Comparison of ENCODE assay signal across 12 cellular contexts in the genomic region with DNA sequence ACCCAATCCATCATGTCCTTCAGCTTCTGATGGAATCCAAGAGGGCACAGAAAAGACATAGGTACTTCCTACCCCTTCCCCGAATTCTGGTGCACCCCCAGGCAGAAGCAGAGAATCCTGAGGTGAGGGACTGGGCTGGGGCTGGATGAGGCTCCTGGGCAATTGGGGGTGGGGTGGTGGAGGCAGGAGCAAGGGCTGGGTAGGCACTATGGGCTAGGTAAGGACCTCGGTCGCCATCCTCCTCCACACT. TPM values are rescaled to one million over a fixed set of nuclear protein-coding genes. Genes with fewer than 3 reads are reported as not detected.
A peak's percentile ranks its signal among the peaks of the same experiment; 100 is the strongest.
DNase-seq lines count a peak whose midpoint lies in the region; ATAC-seq, FAIRE-seq and TF ChIP-seq lines count a peak whose summit lies in the region.
"Had no signal": no experiment of that assay in that cellular context is flagged by ENCODE, and none has a peak within 500 bp of the region (broad histone marks: within the 10 kb centered on the region; RNA-seq: fewer than 3 reads in every experiment).

No MANE protein-coding gene starts in this region.

- H3K36me3 Mint-ChIP-seq in naive thymus-derived CD4-positive, alpha-beta T cell: peaks cover 0 to 17% (median 7%) of the 10 kb centered on the region in 5 donors

- H3K79me2 ChIP-seq in GM12878 (ENCODE audit: control insufficient read depth, insufficient read depth, low read length): no peaks in the 10 kb centered on the region

- H3K36me3 ChIP-seq in BLaER1 (no peaks in the 10 kb centered on the region), GM12878 (ENCODE audit: control insufficient read depth in 2 of 2, insufficient read depth in 2 of 2, low read length in 1 of 2) (peaks cover 9 to 17% of the 10 kb centered on the region in 2 experiments; a peak in 3 of 4 replicates)
- H3K36me3 ChIP-seq in naive thymus-derived CD4-positive, alpha-beta T cell (ENCODE audit: control insufficient read depth in 2 of 3, insufficient read depth in 3 of 3, low read length in 3 of 3): no peaks in the 10 kb centered on the region

- peaks cover 38 to 68% (median 60%) of the 10 kb centered on the region in 7 donors for H3K4me1 Mint-ChIP-seq in naive thymus-derived CD4-positive, alpha-beta T cell

- 0% methylated on average over 3 of the region's 3 CpGs for WGBS in GM12878 (ENCODE audit: insufficient coverage, insufficient replicate concordance, low lambda C conversion rate, missing lambda C conversion rate)

- POLR2A ChIA-PET in GM12878 (lab: Charles Lee): interaction anchor here (3.1 kb wide), 1 partner anchor 11 kb away, joined by 30 read pairs; no protein-coding TSS in a partner anchor
- POLR2A ChIA-PET in naive thymus-derived CD4-positive, alpha-beta T cell (lab: Charles Lee): interaction anchor here (0.7 to 1.2 kb wide), 2 partner anchors 14 to 105 kb away, joined by 3 read pairs; no protein-coding TSS in a partner anchor

- peaks cover 21% of the 10 kb centered on the region for H3K9me3 ChIP-seq in BLaER1
- no peaks in the 10 kb centered on the region; the same call in 2 of the 3 replicates for H3K9me3 ChIP-seq in GM12878 (replicated peaks; ENCODE audit: control insufficient read depth, insufficient read depth, low read length)
- H3K9me3 ChIP-seq in naive thymus-derived CD4-positive, alpha-beta T cell (ENCODE audit: control insufficient read depth in 2 of 3, low read length in 3 of 3): peaks cover 0 to 14% (median 0%) of the 10 kb centered on the region in 3 experiments

- intact Hi-C loops in GM12878 (cut with micrococcal nuclease; ENCODE audit: unreplicated experiment): no loop called here
- intact Hi-C loops in naive thymus-derived CD4-positive, alpha-beta T cell (cut with micrococcal nuclease): loop anchor here (2.0 to 10.0 kb wide), 4 partner anchors 393 to 1035 kb away; partner anchors contain the start of genes AKT1S1 (in 1 of the 2), CLDND2 (in 1 of the 2), CLEC11A (in 1 of the 2) and ETFB (in 1 of the 2)

- H3K27me3 Mint-ChIP-seq in naive thymus-derived CD4-positive, alpha-beta T cell: peaks cover 12 to 56% (median 45%) of the 10 kb centered on the region in 5 donors

- SMC1A ChIA-PET in GM12878 (lab: Charles Lee; ENCODE audit: uncharacterized antibody, unreplicated experiment): interaction anchor here (2.7 to 3.7 kb wide), 3 partner anchors 9 to 26 kb away, joined by 8 to 49 read pairs (median 13); no protein-coding TSS in a partner anchor

- H4K20me1 ChIP-seq in BLaER1: no peaks in the 10 kb centered on the region
- H4K20me1 ChIP-seq in GM12878 (ENCODE audit: control insufficient read depth, insufficient read depth): no peaks in the 10 kb centered on the region

- peaks cover 43% of the 10 kb centered on the region for H3K27me3 ChIP-seq in BLaER1
- peaks cover 0 to 8% of the 10 kb centered on the region in 2 experiments; a peak in 3 of 4 replicates for H3K27me3 ChIP-seq in GM12878 (replicated peaks in 1 of 2; ENCODE audit: control insufficient read depth in 2 of 2, insufficient read depth in 2 of 2, low read length in 1 of 2)
- H3K27me3 ChIP-seq in naive thymus-derived CD4-positive, alpha-beta T cell (ENCODE audit: control insufficient read depth in 2 of 2, insufficient read depth in 2 of 2, low read length in 2 of 2): peaks cover 15 to 26% of the 10 kb centered on the region in 2 donors

- peak; percentile 62; the same call in 1 of the 2 replicates for TF ChIP-seq POLR2A in GM12878 (IDR thresholded peaks at IDR 0.05; ENCODE audit: low read depth, low read length)

- peak overlapping the region in 7 of 9 donors; percentile 49 to 95 (median 74) for H3K27ac Mint-ChIP-seq in naive thymus-derived CD4-positive, alpha-beta T cell

- TF ChIP-seq EP300 in GM12878 (IDR thresholded peaks at IDR 0.05; ENCODE audit: borderline replicate concordance in 1 of 2, control insufficient read depth in 1 of 2, low read depth in 2 of 2, low read length in 2 of 2): no peak

- H3K4me3 ChIP-seq in BLaER1 (no peak overlapping the region), GM12865 (ENCODE audit: low read depth, low read length) (peak overlapping the region; percentile 68), GM12878 (peak overlapping the region; percentile 66)
- H3K4me3 ChIP-seq in naive thymus-derived CD4-positive, alpha-beta T cell (ENCODE audit: low read length): no peak overlapping the region

- H3K4me2 ChIP-seq in BLaER1: peak overlapping the region; percentile 76
- H3K4me2 ChIP-seq in GM12878 (ENCODE audit: control insufficient read depth, insufficient read depth): peak overlapping the region; percentile 95

- H3K9ac ChIP-seq in BLaER1 (no peak overlapping the region), GM12878 (ENCODE audit: control insufficient read depth, insufficient read depth, low read length) (peak overlapping the region; percentile 36)

- ATAC-seq in GM12878 (no peak), HG03378 (IDR thresholded peaks at IDR 0.05; ENCODE audit: unreplicated experiment) (no peak)
- ATAC-seq in naive thymus-derived CD4-positive, alpha-beta T cell: no peak
- no peak for ATAC-seq in activated CD4-positive, CD25-positive, alpha-beta regulatory T cell treated with anti-CD3 and anti-CD28 coated beads, Interleukin-2, amount 50 U/mL, for 24 hours

- CTCF ChIA-PET in GM12878 (lab: Yijun Ruan, JAX): interaction anchor here (1.0 to 2.9 kb wide), 2 partner anchors 10 to 184 kb away, joined by 3 to 11 read pairs; no protein-coding TSS in a partner anchor
- CTCF ChIA-PET in naive thymus-derived CD4-positive, alpha-beta T cell (lab: Charles Lee): no interaction called here

- H3K27ac ChIP-seq in BLaER1: no peak overlapping the region
- H3K27ac ChIP-seq in GM12878 (ENCODE audit: control insufficient read depth, insufficient read depth): peak overlapping the region; percentile 74
- no peak overlapping the region for H3K27ac ChIP-seq in naive thymus-derived CD4-positive, alpha-beta T cell (ENCODE audit: low read depth, low read length)

- in situ Hi-C loops in GM12878 (cut with MboI): loop anchor here (25.0 kb wide), 1 partner anchor 1030 kb away; the partner anchor contains the start of genes CLDND2, ETFB and NKG7

- H3K4me1 ChIP-seq in BLaER1 (peaks cover 22% of the 10 kb centered on the region), GM12878 (ENCODE audit: control insufficient read depth, insufficient read depth, low read length) (peaks cover 32% of the 10 kb centered on the region)
- peaks cover 36 to 50% of the 10 kb centered on the region in 2 donors for H3K4me1 ChIP-seq in naive thymus-derived CD4-positive, alpha-beta T cell (ENCODE audit: control insufficient read depth in 2 of 2, insufficient read depth in 2 of 2, low read length in 2 of 2)

- TF ChIP-seq RAD21 in GM12878 (IDR thresholded peaks at IDR 0.05; ENCODE audit: insufficient read depth, low read depth, low read length): no peak

- DNase-seq in GM12865 (ENCODE audit: low read depth) (peak; percentile 19), GM12878 (ENCODE audit: low read depth, low spot score) (no peak), UCSD-AML1 (lab: John Stamatoyannopoulos, UW; ENCODE audit: unreplicated experiment) (no peak)
- DNase-seq in naive thymus-derived CD4-positive, alpha-beta T cell: no peak
- DNase-seq in stimulated activated CD4-positive, alpha-beta T cell treated with anti-CD3 and anti-CD28 coated beads, Interleukin-4, amount 100 ng/mL, for 1 hour: no peak
- DNase-seq: activated gamma-delta T cell, DMS153, kidney glomerular epithelial cell, NCI-H524 treated with DMSO at 0.1 percent for 48 hours had no signal

- H2AFZ ChIP-seq in GM12878 (ENCODE audit: control insufficient read depth, low read depth, low read length): no peak overlapping the region

- peak overlapping the region; percentile 58 to 97 (median 82) for H3K4me3 Mint-ChIP-seq in naive thymus-derived CD4-positive, alpha-beta T cell

- TF ChIP-seq CTCF in GM12865 (IDR thresholded peaks at IDR 0.05; ENCODE audit: insufficient read depth, low read depth, low read length, missing control alignments): no peak
- TF ChIP-seq CTCF in GM12878 (IDR thresholded peaks at IDR 0.05 in 2 of 3, conservative IDR thresholded peaks at IDR 0.05 in 1 of 3; ENCODE audit: control insufficient read depth in 2 of 3, extremely low read depth in 1 of 3, insufficient read depth in 1 of 3, low read depth in 3 of 3, low read length in 3 of 3): no peak

- peaks cover 0 to 24% (median 10%) of the 10 kb centered on the region in 11 donors for H3K9me3 Mint-ChIP-seq in naive thymus-derived CD4-positive, alpha-beta T cell

- RAD21 ChIA-PET in GM12878 (lab: Charles Lee; ENCODE audit: unreplicated experiment): interaction anchor here (2.6 kb wide), 1 partner anchor 11 kb away, joined by 20 read pairs; no protein-coding TSS in a partner anchor

- no TSS peak for BruUV-seq in GM12878 (replicated peaks; lab: Mats Ljungman, UMichigan)

- FAIRE-seq in GM12878 (lab: Jason Lieb, UNC): no peak

RNA-seq across cellular contexts. Expression of gene KCNC3, which starts 2.8 kb away (rescaled TPM):
- total RNA-seq in GM12878 (2013; cell fraction: nucleolus; rRNA removed): 1.6 and 1.9 TPM in 2 replicates
- total RNA-seq in GM12878 (2014; rRNA removed): 0.16 and 0.45 TPM in 2 replicates
- total RNA-seq in GM12878 (2014; rRNA removed; fragmentation: Illumina TruSeq; extraction: Trizol): 0.27 and 0.32 TPM in 2 replicates
- total RNA-seq in GM12878 (2021): 2.4 and 3.8 TPM in 2 replicates
- polyA plus RNA-seq in GM12878 (2011; ENCODE audit: low read depth): 1.4 TPM
- 0.24 and 0.43 TPM in 2 replicates for polyA plus RNA-seq in GM12878 (2011; rRNA removed)
- 0.63 and 0.75 TPM in 2 replicates for polyA plus RNA-seq in GM12878 (2011; cell fraction: cytosol; rRNA removed)
- polyA plus RNA-seq in GM12878 (2011; cell fraction: nucleus; rRNA removed): 4.0 and 5.1 TPM in 2 replicates
- polyA plus RNA-seq in GM12878 (2012): 2.9 and 5.5 TPM in 2 replicates
- 1.1 and 1.5 TPM in 2 replicates for polyA plus RNA-seq in GM12878 (2014; fragmentation: Illumina TruSeq; extraction: Trizol)
- polyA plus RNA-seq in GM12878 (2014; fragmentation: Nextera tagmentation; extraction: Ambion mirVana): not detected
- polyA plus RNA-seq in GM12878 (2014; rRNA removed): 1.9 and 2.5 TPM in 2 replicates
- under 1 TPM; 0.08 to 0.10 TPM for polyA plus RNA-seq in GM12878 (2016; fragmentation: Nextera tagmentation; extraction: Ambion mirVana)
- 0.73 and 0.77 TPM in 2 replicates for polyA minus RNA-seq in GM12878 (2011; rRNA and poly(A)+ RNA removed)
- 0.62 TPM in 1 of 2 replicates, not detected in the other for polyA minus RNA-seq in GM12878 (2011; cell fraction: cytosol; rRNA and poly(A)+ RNA removed)
- polyA minus RNA-seq in GM12878 (2011; cell fraction: nucleus; rRNA and poly(A)+ RNA removed): 1.1 and 1.9 TPM in 2 replicates
- 10 to 100 TPM in 1 of 5 experiments, 1 to 10 TPM in 4; 1.9 to 11.1 (median 2.4) TPM for total RNA-seq in naive thymus-derived CD4-positive, alpha-beta T cell
- polyA plus RNA-seq in naive thymus-derived CD4-positive, alpha-beta T cell: not detected

RNA-seq across cellular contexts. Expression of gene NAPSA, which starts 33.5 kb away (rescaled TPM):
- total RNA-seq in GM12878 (2013; cell fraction: nucleolus; rRNA removed): 19.2 and 19.9 TPM in 2 replicates
- 20.1 and 20.6 TPM in 2 replicates for total RNA-seq in GM12878 (2014; rRNA removed)
- total RNA-seq in GM12878 (2014; rRNA removed; fragmentation: Illumina TruSeq; extraction: Trizol): 12.3 and 14.5 TPM in 2 replicates
- total RNA-seq in GM12878 (2021): 18.2 and 19.2 TPM in 2 replicates
- 30.5 TPM for polyA plus RNA-seq in GM12878 (2011; ENCODE audit: low read depth)
- polyA plus RNA-seq in GM12878 (2011; rRNA removed): 30.8 and 45.4 TPM in 2 replicates
- 65.3 and 79.7 TPM in 2 replicates for polyA plus RNA-seq in GM12878 (2011; cell fraction: cytosol; rRNA removed)
- polyA plus RNA-seq in GM12878 (2011; cell fraction: nucleus; rRNA removed): 86.1 and 106 TPM in 2 replicates
- 15.8 and 49.6 TPM in 2 replicates for polyA plus RNA-seq in GM12878 (2012)
- polyA plus RNA-seq in GM12878 (2014; fragmentation: Illumina TruSeq; extraction: Trizol): 13.8 and 15.3 TPM in 2 replicates
- 10 to 100 TPM in 1 of 2 experiments, 1 to 10 TPM in 1; 6.7 to 15.2 TPM for polyA plus RNA-seq in GM12878 (2014; fragmentation: Nextera tagmentation; extraction: Ambion mirVana)
- 21.6 and 22.4 TPM in 2 replicates for polyA plus RNA-seq in GM12878 (2014; rRNA removed)
- 10 to 100 TPM; 17.0 to 17.2 TPM for polyA plus RNA-seq in GM12878 (2016; fragmentation: Nextera tagmentation; extraction: Ambion mirVana)
- 20.5 and 43.9 TPM in 2 replicates for polyA minus RNA-seq in GM12878 (2011; rRNA and poly(A)+ RNA removed)
- 10.6 and 14.8 TPM in 2 replicates for polyA minus RNA-seq in GM12878 (2011; cell fraction: cytosol; rRNA and poly(A)+ RNA removed)
- polyA minus RNA-seq in GM12878 (2011; cell fraction: nucleus; rRNA and poly(A)+ RNA removed): 11.8 and 16.9 TPM in 2 replicates
- 1 to 10 TPM in 4 of 5 experiments, under 1 TPM in 1; 0.72 to 8.2 (median 4.5) TPM for total RNA-seq in naive thymus-derived CD4-positive, alpha-beta T cell
- polyA plus RNA-seq in naive thymus-derived CD4-positive, alpha-beta T cell: 1 to 10 TPM; 1.2 to 1.6 TPM

RNA-seq across cellular contexts. Expression of gene NR1H2, which starts 44.3 kb away (rescaled TPM):
- 40.9 and 43.5 TPM in 2 replicates for total RNA-seq in GM12878 (2013; cell fraction: nucleolus; rRNA removed)
- total RNA-seq in GM12878 (2014; rRNA removed) (44.8 and 45.2 TPM in 2 replicates), GM12878 (2014; rRNA removed; fragmentation: Illumina TruSeq; extraction: Trizol) (15.6 and 17.2 TPM in 2 replicates), GM12878 (2021) (43.3 and 44.5 TPM in 2 replicates)
- polyA plus RNA-seq in GM12878 (2011; ENCODE audit: low read depth): 12.3 TPM
- polyA plus RNA-seq in GM12878 (2011; rRNA removed) (12.3 and 26.9 TPM in 2 replicates), GM12878 (2014; fragmentation: Illumina TruSeq; extraction: Trizol) (1.8 and 16.2 TPM in 2 replicates), GM12878 (2014; fragmentation: Nextera tagmentation; extraction: Ambion mirVana) (1 to 10 TPM in 1 of 2 experiments, under 1 TPM in 1; 0.05 to 1.3 TPM), GM12878 (2014; rRNA removed) (52.4 and 53.3 TPM in 2 replicates), GM12878 (2016; fragmentation: Nextera tagmentation; extraction: Ambion mirVana) (10 to 100 TPM; 45.7 to 54.2 TPM)
- polyA plus RNA-seq in GM12878 (2011; cell fraction: cytosol; rRNA removed): 35.8 and 59.6 TPM in 2 replicates
- 90.2 and 96.1 TPM in 2 replicates for polyA plus RNA-seq in GM12878 (2011; cell fraction: nucleus; rRNA removed)
- 46.7 and 49.3 TPM in 2 replicates for polyA plus RNA-seq in GM12878 (2012)
- 19.2 and 26.2 TPM in 2 replicates for polyA minus RNA-seq in GM12878 (2011; rRNA and poly(A)+ RNA removed)
- 13.5 and 15.4 TPM in 2 replicates for polyA minus RNA-seq in GM12878 (2011; cell fraction: cytosol; rRNA and poly(A)+ RNA removed)
- 17.4 and 27.1 TPM in 2 replicates for polyA minus RNA-seq in GM12878 (2011; cell fraction: nucleus; rRNA and poly(A)+ RNA removed)
- total RNA-seq in naive thymus-derived CD4-positive, alpha-beta T cell: 100 to 1,000 TPM in 4 of 5 experiments, 10 to 100 TPM in 1; 66.6 to 284 (median 114) TPM
- 100 to 1,000 TPM in 1 of 2 donors, 10 to 100 TPM in 1; 82.7 to 128 TPM for polyA plus RNA-seq in naive thymus-derived CD4-positive, alpha-beta T cell

RNA-seq across cellular contexts. Expression of gene POLD1, which starts 52.2 kb away (rescaled TPM):
- total RNA-seq in GM12878 (2013; cell fraction: nucleolus; rRNA removed): 45.1 and 55.2 TPM in 2 replicates
- total RNA-seq in GM12878 (2014; rRNA removed) (121 and 141 TPM in 2 replicates), GM12878 (2014; rRNA removed; fragmentation: Illumina TruSeq; extraction: Trizol) (28.6 and 31.8 TPM in 2 replicates), GM12878 (2021) (146 and 165 TPM in 2 replicates)
- 15.5 TPM for polyA plus RNA-seq in GM12878 (2011; ENCODE audit: low read depth)
- polyA plus RNA-seq in GM12878 (2011; rRNA removed) (10.4 and 25.7 TPM in 2 replicates), GM12878 (2014; fragmentation: Illumina TruSeq; extraction: Trizol) (1.9 and 18.1 TPM in 2 replicates), GM12878 (2014; fragmentation: Nextera tagmentation; extraction: Ambion mirVana) (1 to 10 TPM in 1 of 2 experiments, under 1 TPM in 1; 0.76 to 6.5 TPM), GM12878 (2014; rRNA removed) (95.1 and 110 TPM in 2 replicates), GM12878 (2016; fragmentation: Nextera tagmentation; extraction: Ambion mirVana) (100 to 1,000 TPM; 111 to 118 TPM)
- polyA plus RNA-seq in GM12878 (2011; cell fraction: cytosol; rRNA removed): 47.4 and 83.0 TPM in 2 replicates
- polyA plus RNA-seq in GM12878 (2011; cell fraction: nucleus; rRNA removed): 231 and 322 TPM in 2 replicates
- polyA plus RNA-seq in GM12878 (2012): 51.0 and 61.8 TPM in 2 replicates
- polyA minus RNA-seq in GM12878 (2011; rRNA and poly(A)+ RNA removed): 34.5 and 105 TPM in 2 replicates
- 65.4 and 72.3 TPM in 2 replicates for polyA minus RNA-seq in GM12878 (2011; cell fraction: cytosol; rRNA and poly(A)+ RNA removed)
- 50.1 and 97.2 TPM in 2 replicates for polyA minus RNA-seq in GM12878 (2011; cell fraction: nucleus; rRNA and poly(A)+ RNA removed)
- total RNA-seq in naive thymus-derived CD4-positive, alpha-beta T cell: 100 to 1,000 TPM in 1 of 5 experiments, 10 to 100 TPM in 4; 26.0 to 110 (median 40.8) TPM
- polyA plus RNA-seq in naive thymus-derived CD4-positive, alpha-beta T cell: 10 to 100 TPM; 30.5 to 44.3 TPM

Comparison
In these comparisons a context has a peak if more than half of its experiments do, and no peak if none do; other contexts are left out.
1. H3K4me3 ChIP-seq: peak in GM12865 (single experiment) and GM12878 (single experiment); none in BLaER1 (single experiment) and naive thymus-derived CD4-positive, alpha-beta T cell (single experiment).